ENCODE assay signal across 13 cellular contexts in the genomic region with DNA sequence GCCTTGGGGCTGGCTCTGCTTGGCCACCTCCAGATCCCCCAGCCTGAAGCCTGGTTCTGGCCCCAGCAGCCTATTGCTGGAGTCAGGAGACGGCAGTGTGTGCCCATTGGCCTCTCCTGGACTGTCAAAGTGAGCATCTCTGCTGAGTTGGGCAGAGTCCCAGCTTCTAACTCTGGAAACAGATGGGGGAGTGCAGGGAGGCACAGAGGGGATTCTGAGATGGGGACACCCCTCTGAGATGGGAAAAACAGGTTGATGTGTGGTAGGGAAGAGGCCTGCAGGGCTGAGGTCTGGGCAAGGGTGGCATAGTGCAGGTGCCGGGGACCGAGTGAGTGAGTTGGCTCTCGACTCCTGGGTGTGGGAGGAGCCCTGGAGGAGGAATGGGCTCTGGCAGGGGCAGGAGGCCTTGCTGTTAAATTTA. TPM values are rescaled to one million over a fixed set of nuclear protein-coding genes. Genes with fewer than 3 reads are reported as not detected.
A peak's percentile ranks its signal among the peaks of the same experiment; 100 is the strongest.
DNase-seq lines count a peak whose midpoint lies in the region; ATAC-seq and TF ChIP-seq lines count a peak whose summit lies in the region.
"Had no signal": no experiment of that assay in that cellular context is flagged by ENCODE, and none has a peak within 500 bp of the region (broad histone marks: within the 10 kb centered on the region; RNA-seq: fewer than 3 reads in every experiment).

No MANE protein-coding gene starts in this region.

- H3K36me3 ChIP-seq in left ventricle myocardium inferior: no peaks in the 10 kb centered on the region
- H3K36me3 ChIP-seq: HAP-1 had no signal

- no peaks in the 10 kb centered on the region for H3K27me3 ChIP-seq in left ventricle myocardium inferior (ENCODE audit: low read depth)

- DNase-seq in Right ventricle myocardium superior: no peak
- no peak for DNase-seq in left ventricle myocardium inferior
- peak; percentile 58 for DNase-seq in coronary artery (ENCODE audit: low spot score)
- DNase-seq in left lobe of liver (ENCODE audit: low spot score): peak; percentile 28
- no peak for DNase-seq in NCI-H446 (lab: John Stamatoyannopoulos, UW)
- no peak for DNase-seq in activated T-cell treated with anti-CD3 and anti-CD28 coated beads, Interleukin-2, amount 50 U/mL, for 72 hours
- DNase-seq in NCI-H2081 (lab: John Stamatoyannopoulos, UW): no peak
- DNase-seq: NCI-H1048, NCI-H146, NCI-H2081 treated with DMSO at 0.1 percent for 48 hours, NCI-H510A treated with DMSO at 0.1 percent for 48 hours had no signal

- peaks cover 46% of the 10 kb centered on the region for H3K4me1 ChIP-seq in left ventricle myocardium inferior
- H3K4me1 ChIP-seq: HAP-1 had no signal

- H3K4me1 Mint-ChIP-seq in activated T-cell treated with anti-CD3 and anti-CD28 coated beads, Interleukin-2, amount 50 U/mL, for 72 hours (ENCODE audit: low read depth): peaks cover 27% of the 10 kb centered on the region

- H3K4me3 ChIP-seq in left ventricle myocardium inferior (no peak overlapping the region), coronary artery (no peak overlapping the region)
- H3K4me3 ChIP-seq: HAP-1 had no signal

- peaks cover 11 to 14% of the 10 kb centered on the region in 2 donors for H3K36me3 Mint-ChIP-seq in activated T-cell treated with anti-CD3 and anti-CD28 coated beads, Interleukin-2, amount 50 U/mL, for 72 hours (ENCODE audit: insufficient read depth in 2 of 2)

- H3K27ac ChIP-seq in left ventricle myocardium inferior (replicated peaks): no peak overlapping the region
- peak overlapping the region in 1 of 2 donors; percentile 0 for H3K27ac ChIP-seq in coronary artery
- H3K27ac ChIP-seq: C4-2B had no signal

- TF ChIP-seq CTCF in left ventricle myocardium inferior (IDR thresholded peaks at IDR 0.05; ENCODE audit: borderline replicate concordance) (no peak), coronary artery (IDR thresholded peaks at IDR 0.05) (no peak)

- no peak overlapping the region for H3K27ac Mint-ChIP-seq in activated T-cell treated with anti-CD3 and anti-CD28 coated beads, Interleukin-2, amount 50 U/mL, for 72 hours

- peaks cover 5 to 7% of the 10 kb centered on the region in 2 donors for H3K9me3 Mint-ChIP-seq in activated T-cell treated with anti-CD3 and anti-CD28 coated beads, Interleukin-2, amount 50 U/mL, for 72 hours

- intact Hi-C loops in Right ventricle myocardium superior (cut with DNase I) (no loop called here), left ventricle myocardium inferior (cut with micrococcal nuclease) (no loop called here)

- H3K27me3 Mint-ChIP-seq in activated T-cell treated with anti-CD3 and anti-CD28 coated beads, Interleukin-2, amount 50 U/mL, for 72 hours (ENCODE audit: low read depth): no peaks in the 10 kb centered on the region

- peaks cover 21% of the 10 kb centered on the region for H3K9me3 ChIP-seq in left ventricle myocardium inferior (replicated peaks)

- peak; percentile 60 for ATAC-seq in Right ventricle myocardium superior (ENCODE audit: poor library complexity)
- ATAC-seq in left lobe of liver: no peak
- no peak for ATAC-seq in activated T-cell treated with anti-CD3 and anti-CD28 coated beads, Interleukin-2, amount 50 U/mL, for 72 hours (replicated peaks in 1 of 2)

- no peak overlapping the region for H3K4me3 Mint-ChIP-seq in activated T-cell treated with anti-CD3 and anti-CD28 coated beads, Interleukin-2, amount 50 U/mL, for 72 hours

RNA-seq across cellular contexts. Expression of a gene that starts 27.5 kb away (rescaled TPM):
- total RNA-seq in Right ventricle myocardium superior (25.4 TPM), left ventricle myocardium inferior (27.4 TPM), left lobe of liver (7.3 TPM)
- total RNA-seq in activated T-cell treated with anti-CD3 and anti-CD28 coated beads, Interleukin-2, amount 50 U/mL, for 72 hours: 10 to 100 TPM; 23.3 to 27.6 TPM

Comparison
In these comparisons a context has a peak if more than half of its experiments do, and no peak if none do; other contexts are left out.
1. DNase-seq: peak in coronary artery (single experiment) and left lobe of liver (single experiment); none in Right ventricle myocardium superior (single experiment), left ventricle myocardium inferior (single experiment), NCI-H446 (0 of 2), activated T-cell treated with anti-CD3 and anti-CD28 coated beads, Interleukin-2, amount 50 U/mL, for 72 hours (0 of 2) and NCI-H2081 (0 of 2).